Comparison of ENCODE assay signal across 8 cellular contexts in genomic region chr1:21509351-21510112, GRCh38. TPM values are rescaled to one million over a fixed set of nuclear protein-coding genes. Genes with fewer than 3 reads are reported as not detected.
DNase-seq lines count a peak whose midpoint lies in the region; ATAC-seq lines count a peak whose summit lies in the region.

ALPL (plus strand) TSS chr1:21509423; CDS start chr1:21554082, 44,659 bp downstream.

- H3K9me3 ChIP-seq in HAP-1: no peaks in the 10 kb centered on the region
- no peaks in the 10 kb centered on the region for H3K9me3 ChIP-seq in iPS DF 6.9 (ENCODE audit: control insufficient read depth, insufficient read depth, low read length)

- peak within 1 kb of the TSS; percentile 56 for H3K4me3 ChIP-seq in HAP-1
- peak within 1 kb of the TSS; percentile 86 for H3K4me3 ChIP-seq in iPS DF 6.9 (ENCODE audit: low read length)

- no peak within 1 kb of the TSS for H3K27ac ChIP-seq in iPS DF 6.9 (ENCODE audit: low read length)

- ATAC-seq in HG02852 (IDR thresholded peaks at IDR 0.05; ENCODE audit: unreplicated experiment): no peak

- H3K4me1 Mint-ChIP-seq in activated naive CD8-positive, alpha-beta T cell (ENCODE audit: low read depth): peaks cover 9% of the 10 kb centered on the region

- no CpG with 5 or more reads among the region's 67 CpGs for WGBS in iPS DF 6.9 (ENCODE audit: insufficient coverage, insufficient read length)

- H3K36me3 ChIP-seq in HAP-1 (replicated peaks) (no peaks in the 10 kb centered on the region), iPS DF 6.9 (ENCODE audit: control insufficient read depth, insufficient read depth, low read length) (no peaks in the 10 kb centered on the region)

- H3K4me1 ChIP-seq in HAP-1 (peaks cover 22% of the 10 kb centered on the region), iPS DF 6.9 (ENCODE audit: control insufficient read depth, insufficient read depth, low read length) (peaks cover 3% of the 10 kb centered on the region; the same call in 1 of the 2 replicates)

- H3K4me3 Mint-ChIP-seq in activated naive CD8-positive, alpha-beta T cell: peak within 1 kb of the TSS; percentile 85

- H3K27me3 ChIP-seq in HAP-1 (ENCODE audit: low read depth) (no peaks in the 10 kb centered on the region), iPS DF 6.9 (ENCODE audit: control insufficient read depth, insufficient read depth, low read length) (no peaks in the 10 kb centered on the region; the same call in 1 of the 2 replicates)

- H3K27me3 Mint-ChIP-seq in activated naive CD8-positive, alpha-beta T cell: peaks cover 40% of the 10 kb centered on the region

- peak within 1 kb of the TSS; percentile 16 for H3K27ac Mint-ChIP-seq in activated naive CD8-positive, alpha-beta T cell

- H3K9me3 Mint-ChIP-seq in activated naive CD8-positive, alpha-beta T cell (ENCODE audit: low read depth): no peaks in the 10 kb centered on the region

- DNase-seq in HAP-1 (ENCODE audit: low spot score in 2 of 2): no peak
- DNase-seq in iPS DF 6.9 (ENCODE audit: low read depth, low spot score): no peak
- DNase-seq in renal cortical epithelial cell (ENCODE audit: low read depth): no peak
- DNase-seq in mucosa of gallbladder (ENCODE audit: low spot score): no peak
- no peak for DNase-seq in SK-N-DZ (ENCODE audit: low spot score)
- no peak for DNase-seq in NCI-H1092 treated with DMSO at 0.1 percent for 48 hours (lab: John Stamatoyannopoulos, UW)

- no peaks in the 10 kb centered on the region for H3K36me3 Mint-ChIP-seq in activated naive CD8-positive, alpha-beta T cell

- in situ Hi-C loops in HAP-1 (cut with MboI; ENCODE audit: low sequenced_read_pairs): no loop called here

RNA-seq across cellular contexts. Expression of gene ALPL, which starts in this region (rescaled TPM):
- 0.35 and 11.1 TPM in 2 replicates for total RNA-seq in renal cortical epithelial cell
- total RNA-seq in mucosa of gallbladder: 4.0 TPM
- 1.9 and 3.7 TPM in 2 replicates for polyA plus RNA-seq in SK-N-DZ (2014; cell fraction: cytosol; rRNA removed)
- 1.7 and 1.9 TPM in 2 replicates for polyA plus RNA-seq in SK-N-DZ (2014; cell fraction: nucleus; rRNA removed)
